ENCODE assay signal across 29 cellular contexts in genomic region chr22:24201681-24202590, GRCh38. TPM values are rescaled to one million over a fixed set of nuclear protein-coding genes. Genes with fewer than 3 reads are reported as not detected.
DNase-seq lines count a peak whose midpoint lies in the region; ATAC-seq and TF ChIP-seq lines count a peak whose summit lies in the region.
"Had no signal": no experiment of that assay in that cellular context is flagged by ENCODE, and none has a peak within 500 bp of the region (broad histone marks: within the 10 kb centered on the region; RNA-seq: fewer than 3 reads in every experiment).

No MANE protein-coding gene starts in this region.

- H3K4ac ChIP-seq in IMR-90 (ENCODE audit: low read depth, low read length) (peak overlapping the region; percentile 64; the same call in 1 of the 2 replicates), mesenchymal stem cell (ENCODE audit: low read depth in 1 of 2, low read length in 2 of 2) (peak overlapping the region in 1 of 2 experiments; percentile 47)

- no peak for TF ChIP-seq RAD21 in IMR-90 (IDR thresholded peaks at IDR 0.05; ENCODE audit: low read length)

- CTCF ChIA-PET in Calu3 (lab: Charles Lee) (interaction anchor here (0.7 to 0.9 kb wide), 3 partner anchors 11 to 45 kb away, joined by 3 read pairs; no protein-coding TSS in a partner anchor), IMR-90 (lab: Yijun Ruan, JAX) (no interaction called here)

- in situ Hi-C loops in IMR-90 (cut with MboI; ENCODE audit: low sequenced_read_pairs) = no loop called here

- intact Hi-C loops in Calu3 (cut with micrococcal nuclease; ENCODE audit: unreplicated experiment) (loop anchor here (5.0 kb wide), 1 partner anchor 45 kb away; the partner anchor contains the start of gene GGT5), IMR-90 (cut with micrococcal nuclease) (no loop called here)

- H2BK120ac ChIP-seq in IMR-90 (ENCODE audit: low read depth, low read length) = peak overlapping the region; percentile 85
- H2BK120ac ChIP-seq in mesenchymal stem cell (ENCODE audit: low read depth, low read length) = peak overlapping the region; percentile 11

- H4K91ac ChIP-seq in IMR-90 (ENCODE audit: insufficient read depth, low read depth, low read length) (peak overlapping the region; percentile 60), mesenchymal stem cell (ENCODE audit: low read length) (peak overlapping the region; percentile 39)

- BruUV-seq in Calu3 (replicated peaks; lab: Mats Ljungman, UMichigan) = no TSS peak
- no TSS peak for BruUV-seq in IMR-90 (replicated peaks; lab: Mats Ljungman, UMichigan)

- no peak overlapping the region for H4K5ac ChIP-seq in IMR-90 (ENCODE audit: low read depth, low read length)

- H3K27me3 Mint-ChIP-seq in Calu3 (ENCODE audit: unreplicated experiment) = no peaks in the 10 kb centered on the region
- H3K27me3 Mint-ChIP-seq: activated CD4-positive, alpha-beta T cell treated with anti-CD3 and anti-CD28 coated beads for 36 hours had no signal

- H2AK5ac ChIP-seq in IMR-90 (ENCODE audit: low read depth, low read length) = peak overlapping the region; percentile 80
- H2AK5ac ChIP-seq in mesenchymal stem cell (ENCODE audit: low read length, severe bottlenecking) = no peak overlapping the region

- H3K9me1 ChIP-seq in IMR-90 (ENCODE audit: insufficient read depth, low read length) = peaks cover 5% of the 10 kb centered on the region

- POLR2A ChIA-PET in IMR-90 (lab: Charles Lee; ENCODE audit: unreplicated experiment) = no interaction called here

- H3K36me3 Mint-ChIP-seq in Calu3 (ENCODE audit: insufficient read depth, unreplicated experiment) = peaks cover 23% of the 10 kb centered on the region
- H3K36me3 Mint-ChIP-seq: activated naive CD4-positive, alpha-beta T cell treated with anti-CD3 and anti-CD28 coated beads, Interleukin-2, amount 10 ng/mL, durations not matched to agents 7 days and 5 days; natural killer cell had no signal

- H2BK5ac ChIP-seq in IMR-90 (ENCODE audit: low read depth, low read length, poor library complexity, severe bottlenecking) (peak overlapping the region; percentile 37), mesenchymal stem cell (ENCODE audit: low read depth, low read length, poor library complexity, severe bottlenecking) (no peak overlapping the region)

- H3K9me3 ChIP-seq in IMR-90 (ENCODE audit: control insufficient read depth, insufficient read depth, low read length) (no peaks in the 10 kb centered on the region), mesenchymal stem cell (ENCODE audit: control insufficient read depth, low read length) (no peaks in the 10 kb centered on the region)
- H3K9me3 ChIP-seq: ascending aorta, stomach, transverse colon had no signal

- H3K27ac Mint-ChIP-seq in Calu3 (ENCODE audit: unreplicated experiment) = peak overlapping the region; percentile 98
- H3K27ac Mint-ChIP-seq: activated CD4-positive, alpha-beta T cell treated with anti-CD3 and anti-CD28 coated beads for 36 hours; activated naive CD4-positive, alpha-beta T cell treated with anti-CD3 and anti-CD28 coated beads, Interleukin-2, amount 10 ng/mL, durations not matched to agents 7 days and 5 days; natural killer cell had no signal

- no peaks in the 10 kb centered on the region for H3K9me3 Mint-ChIP-seq in Calu3 (ENCODE audit: low read depth, unreplicated experiment)
- H3K9me3 Mint-ChIP-seq: activated naive CD4-positive, alpha-beta T cell treated with anti-CD3 and anti-CD28 coated beads, Interleukin-2, amount 10 ng/mL, durations not matched to agents 7 days and 5 days; natural killer cell had no signal

- H3K18ac ChIP-seq in IMR-90 (ENCODE audit: low read depth, low read length) (no peak overlapping the region), mesenchymal stem cell (ENCODE audit: low read depth in 1 of 2, low read length in 2 of 2) (peak overlapping the region; percentile 43 to 48)

- H3K4me3 Mint-ChIP-seq in Calu3 (ENCODE audit: low read depth, unreplicated experiment) = peak overlapping the region; percentile 40
- H3K4me3 Mint-ChIP-seq: activated CD4-positive, alpha-beta T cell treated with anti-CD3 and anti-CD28 coated beads for 36 hours; activated naive CD4-positive, alpha-beta T cell treated with anti-CD3 and anti-CD28 coated beads, Interleukin-2, amount 10 ng/mL, durations not matched to agents 7 days and 5 days; endodermal cell; H9; natural killer cell had no signal

- no peak overlapping the region for H2AK9ac ChIP-seq in IMR-90 (replicated peaks; ENCODE audit: low read depth, low read length, poor library complexity)

- H3K9ac ChIP-seq in IMR-90 (ENCODE audit: low read depth, low read length) (no peak overlapping the region), mesenchymal stem cell (ENCODE audit: low read length) (no peak overlapping the region)
- H3K9ac ChIP-seq: BLaER1 treated with 17β-estradiol and CSF1 and Interleukin-3, amounts not matched to agents 10 nM and 100 nM; KMS-11; parathyroid adenoma had no signal

- no peak for ATAC-seq in IMR-90 (ENCODE audit: low read depth)
- ATAC-seq in HG02623 (IDR thresholded peaks at IDR 0.05; ENCODE audit: unreplicated experiment) = no peak
- no peak for ATAC-seq in HG03095 (IDR thresholded peaks at IDR 0.05; ENCODE audit: unreplicated experiment)
- ATAC-seq: activated CD4-positive, alpha-beta T cell treated with anti-CD3 and anti-CD28 coated beads for 36 hours; left colon; natural killer cell; sciatic nerve had no signal

- H3K27ac ChIP-seq in IMR-90 (ENCODE audit: insufficient read depth, low read length) (0 out of 2 replicates have a peak overlapping the region, but pooled peaks have one; percentile 23), mesenchymal stem cell (ENCODE audit: low read length, poor library complexity, severe bottlenecking) (no peak overlapping the region)
- H3K27ac ChIP-seq: ascending aorta, KMS-11, parathyroid adenoma, transverse colon had no signal

- dilution Hi-C loops in IMR-90 (cut with HindIII; ENCODE audit: low sequenced_read_pairs, unreplicated experiment) = no loop called here

- no peak overlapping the region for H2AFZ ChIP-seq in IMR-90 (replicated peaks; ENCODE audit: low read length, poor library complexity)
- H2AFZ ChIP-seq in mesenchymal stem cell (ENCODE audit: low read depth, low read length) = no peak overlapping the region
- H2AFZ ChIP-seq: parathyroid adenoma had no signal

- H3K36me3 ChIP-seq in IMR-90 (ENCODE audit: control insufficient read depth, insufficient read depth, low read length) (no peaks in the 10 kb centered on the region), mesenchymal stem cell (ENCODE audit: control insufficient read depth in 1 of 2, insufficient read depth in 2 of 2, low read depth in 1 of 2, low read length in 2 of 2) (no peaks in the 10 kb centered on the region)
- H3K36me3 ChIP-seq: ascending aorta, stomach, transverse colon had no signal

- no peaks in the 10 kb centered on the region for H4K20me1 ChIP-seq in IMR-90 (ENCODE audit: insufficient read depth, low read length)
- H4K20me1 ChIP-seq: BLaER1 treated with 17β-estradiol and CSF1 and Interleukin-3, amounts not matched to agents 10 nM and 100 nM had no signal

- H3K4me1 ChIP-seq in IMR-90 (ENCODE audit: control insufficient read depth, insufficient read depth, low read length) = peaks cover 13% of the 10 kb centered on the region
- H3K4me1 ChIP-seq in mesenchymal stem cell (ENCODE audit: control insufficient read depth, insufficient read depth, low read depth, low read length) = peaks cover 6% of the 10 kb centered on the region
- H3K4me1 ChIP-seq: parathyroid adenoma had no signal

- peak overlapping the region; percentile 67 to 68; a peak in 1 of 4 replicates for H4K8ac ChIP-seq in IMR-90 (ENCODE audit: low read depth in 2 of 2, low read length in 2 of 2)
- no peak overlapping the region for H4K8ac ChIP-seq in mesenchymal stem cell (ENCODE audit: low read length)

- WGBS in IMR-90 (ENCODE audit: extremely low coverage in 2 of 2, insufficient read length in 1 of 2), 2 experiments = 89% methylated on average over 7 of the region's 25 CpGs; no CpG with 5 or more reads in 1 of the 2 experiments
- WGBS in mesenchymal stem cell = 84% methylated on average over 25 of the region's 25 CpGs

- H2BK20ac ChIP-seq in IMR-90 (ENCODE audit: low read depth, low read length) = peak overlapping the region; percentile 41

- no peak overlapping the region for H3K4me3 ChIP-seq in IMR-90 (ENCODE audit: insufficient read depth, low read depth, low read length)
- H3K4me3 ChIP-seq in mesenchymal stem cell (ENCODE audit: insufficient read depth in 1 of 2, low read depth in 1 of 2, low read length in 2 of 2) = no peak overlapping the region
- H3K4me3 ChIP-seq: ascending aorta; BLaER1 treated with 17β-estradiol and CSF1 and Interleukin-3, amounts not matched to agents 10 nM and 100 nM; stomach; transverse colon had no signal

- H3K23ac ChIP-seq in IMR-90 (ENCODE audit: low read depth, low read length) (peak overlapping the region; percentile 71; the same call in 1 of the 2 replicates), mesenchymal stem cell (ENCODE audit: low read length in 2 of 2) (no peak overlapping the region)

- H2BK15ac ChIP-seq in IMR-90 (ENCODE audit: low read depth, low read length) (peak overlapping the region; percentile 95; the same call in 2 of the 3 replicates), mesenchymal stem cell (ENCODE audit: low read depth, poor library complexity, severe bottlenecking) (peak overlapping the region; percentile 67)

- no peak overlapping the region for H3K4me2 ChIP-seq in IMR-90 (ENCODE audit: low read depth, low read length)
- no peak overlapping the region for H3K4me2 ChIP-seq in mesenchymal stem cell (ENCODE audit: low read length, poor library complexity, severe bottlenecking)
- H3K4me2 ChIP-seq: KMS-11 had no signal

- peak; percentile 52 for DNase-seq in Calu3
- DNase-seq in IMR-90 = peak; percentile 35
- peak; percentile 90 for DNase-seq in amniotic epithelial cell (ENCODE audit: low read depth)
- no peak for DNase-seq in mesenchymal stem cell
- DNase-seq in T1000 (lab: John Stamatoyannopoulos, UW) = no peak
- no peak for DNase-seq in ecto neural progenitor cell (ENCODE audit: low spot score)
- DNase-seq: ACHN; activated CD4-positive, alpha-beta T cell treated with anti-CD3 and anti-CD28 coated beads for 36 hours; activated naive CD4-positive, alpha-beta T cell treated with anti-CD3 and anti-CD28 coated beads, Interleukin-2, amount 10 ng/mL, durations not matched to agents 7 days and 5 days; activated T-cell treated with anti-CD3 and anti-CD28 coated beads, Interleukin-2, amount 50 U/mL, for 48 hours; cerebellar nuclear complex; endodermal cell; H9; left colon; natural killer cell; NCI-H187; NCI-H2227 treated with DMSO at 0.1 percent for 48 hours; NCI-H774; OCI-M1; stimulated activated CD4-positive, alpha-beta T cell treated with anti-CD3 and anti-CD28 coated beads, Interleukin-15, amount 100 ng/mL, for 24 hours; stomach; transverse colon had no signal

- H3K14ac ChIP-seq in IMR-90 (replicated peaks; ENCODE audit: low read depth, low read length) (peak overlapping the region; percentile 50; the same call in 1 of the 2 replicates), mesenchymal stem cell (ENCODE audit: low read length in 2 of 2) (no peak overlapping the region)

- no peaks in the 10 kb centered on the region for H3K27me3 ChIP-seq in IMR-90 (ENCODE audit: control insufficient read depth, insufficient read depth, low read length)
- no peaks in the 10 kb centered on the region for H3K27me3 ChIP-seq in mesenchymal stem cell (ENCODE audit: control insufficient read depth in 1 of 2, insufficient read depth in 1 of 2, low read length in 2 of 2)
- H3K27me3 ChIP-seq: ascending aorta; BLaER1 treated with 17β-estradiol and CSF1 and Interleukin-3, amounts not matched to agents 10 nM and 100 nM; stomach; transverse colon had no signal

- TF ChIP-seq POLR2A in IMR-90 (IDR thresholded peaks at IDR 0.05; ENCODE audit: low read depth, low read length) = no peak

- peaks cover 49% of the 10 kb centered on the region for H3K4me1 Mint-ChIP-seq in Calu3 (ENCODE audit: low read depth, unreplicated experiment)

- no peak overlapping the region for H3K56ac ChIP-seq in IMR-90 (ENCODE audit: extremely low read depth, insufficient read depth, low read length)

- no peak overlapping the region for H2BK12ac ChIP-seq in mesenchymal stem cell (ENCODE audit: low read length in 2 of 2)

- no peak for TF ChIP-seq CTCF in Calu3 (IDR thresholded peaks at IDR 0.05; ENCODE audit: unreplicated experiment)
- TF ChIP-seq CTCF in IMR-90 (conservative IDR thresholded peaks at IDR 0.05; ENCODE audit: low read depth, low read length) = no peak

- no peaks in the 10 kb centered on the region for H3K79me1 ChIP-seq in IMR-90 (ENCODE audit: low read depth in 1 of 2, low read length in 2 of 2)
- no peaks in the 10 kb centered on the region for H3K79me1 ChIP-seq in mesenchymal stem cell (replicated peaks; ENCODE audit: low read length, poor library complexity, severe bottlenecking)

RNA-seq across cellular contexts. Expression of gene SUSD2, which starts 20.6 kb away (rescaled TPM):
- total RNA-seq in Calu3 (2022) (2.5 and 3.1 TPM in 2 replicates), IMR-90 (2012; rRNA removed) (0.18 and 0.28 TPM in 2 replicates)
- polyA plus RNA-seq in IMR-90 (2012; rRNA removed) = 1.6 and 2.4 TPM in 2 replicates
- polyA plus RNA-seq in IMR-90 (2012; cell fraction: cytosol; rRNA removed) = 1.1 and 1.9 TPM in 2 replicates
- polyA plus RNA-seq in IMR-90 (2012; cell fraction: nucleus; rRNA removed; ENCODE audit: low replicate concordance) = 1.9 and 4.1 TPM in 2 replicates
- polyA plus RNA-seq in mesenchymal stem cell (2013, experiment 1 of 2) = 19.4 TPM
- polyA plus RNA-seq in mesenchymal stem cell (2013, experiment 2 of 2) = 19.1 TPM

RNA-seq across cellular contexts. Expression of gene GGT5, which starts 42.9 kb away (rescaled TPM):
- total RNA-seq in Calu3 (2022) (0.28 and 0.64 TPM in 2 replicates), IMR-90 (2012; rRNA removed) (0.18 and 0.28 TPM in 2 replicates)
- 3.1 and 5.8 TPM in 2 replicates for polyA plus RNA-seq in IMR-90 (2012; rRNA removed)
- polyA plus RNA-seq in IMR-90 (2012; cell fraction: cytosol; rRNA removed) = 0.58 and 3.1 TPM in 2 replicates
- polyA plus RNA-seq in IMR-90 (2012; cell fraction: nucleus; rRNA removed; ENCODE audit: low replicate concordance) = 15.2 and 20.3 TPM in 2 replicates
- 181 TPM for polyA plus RNA-seq in mesenchymal stem cell (2013, experiment 1 of 2)
- polyA plus RNA-seq in mesenchymal stem cell (2013, experiment 2 of 2) = 135 TPM
- total RNA-seq: natural killer cell had no signal

Comparison
In these comparisons a context has a peak if more than half of its experiments do, and no peak if none do; other contexts are left out.
1. DNase-seq: peak in Calu3 (single experiment), IMR-90 (single experiment) and amniotic epithelial cell (single experiment); none in mesenchymal stem cell (single experiment), T1000 (single experiment) and ecto neural progenitor cell (single experiment).